ENCODE assay signal across 10 cellular contexts in the genomic region with DNA sequence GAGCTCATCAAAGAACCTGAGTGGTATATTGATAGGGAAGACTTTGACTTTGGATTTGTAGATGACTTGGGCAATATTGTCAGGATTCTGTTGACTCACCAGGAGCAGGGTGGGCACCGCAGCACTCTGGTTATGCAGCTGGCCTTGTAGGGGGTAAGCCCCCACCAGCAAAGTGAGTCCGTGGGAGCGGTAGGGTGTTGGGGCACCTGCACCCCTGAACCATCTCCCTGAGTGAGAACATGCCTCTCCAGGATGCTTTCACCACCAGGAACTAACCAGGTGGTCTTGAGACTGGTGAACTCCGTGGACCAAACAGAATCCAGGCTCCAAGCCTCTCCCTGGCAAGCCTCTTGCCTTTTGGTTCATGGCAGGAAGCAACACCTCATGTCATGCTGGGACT.
"Had no signal": no experiment of that assay in that cellular context is flagged by ENCODE, and none has a peak within 500 bp of the region (broad histone marks: within the 10 kb centered on the region; RNA-seq: fewer than 3 reads in every experiment).

No MANE protein-coding gene starts in this region.

- DNase-seq: GM23248, GOT3, HFFc6, IMR-90, KG1 had no signal

- FAIRE-seq: H54, K562 had no signal

- ATAC-seq: HCT116, K562 had no signal

- H3K4me3 ChIP-seq: GM23248, HAP-1, K562 had no signal

- H3K9me3 Mint-ChIP-seq: HFFc6 had no signal

- H3K36me3 ChIP-seq: HAP-1 had no signal

- H2AFZ ChIP-seq: GM23248 had no signal

- H3K27ac ChIP-seq: GM23248, HL-60 had no signal

- H3K9ac ChIP-seq: GM23248 had no signal

- H3K27ac Mint-ChIP-seq: HFFc6 had no signal

- H3K4me1 ChIP-seq: HAP-1 had no signal

- H3K9me3 ChIP-seq: HAP-1 had no signal

- H3K4me3 Mint-ChIP-seq: HFFc6 had no signal
